ENCODE assay signal across 8 cellular contexts in genomic region chr2:88627055-88627855, GRCh38. TPM values are rescaled to one million over a fixed set of nuclear protein-coding genes. Genes with fewer than 3 reads are reported as not detected.
DNase-seq lines count a peak whose midpoint lies in the region; ATAC-seq and TF ChIP-seq lines count a peak whose summit lies in the region.

TSS of gene EIF2AK3 (minus strand) at chr2:88627464. CDS start at chr2:88627274, 190 bp downstream.

- peak within 1 kb of the TSS; percentile 93 for H3K4me3 ChIP-seq in prostate gland
- peak within 1 kb of the TSS; percentile 92 for H3K4me3 ChIP-seq in urinary bladder (ENCODE audit: low read depth, low read length)

- H3K27ac ChIP-seq in angular gyrus (ENCODE audit: low read depth, low read length) (peak within 1 kb of the TSS; percentile 95), prostate gland (peak within 1 kb of the TSS; percentile 95 to 97), urinary bladder (ENCODE audit: low read depth) (peak within 1 kb of the TSS; percentile 96)

- TF ChIP-seq POLR2A in prostate gland (IDR thresholded peaks at IDR 0.05): peak; percentile 100

- no peaks in the 10 kb centered on the region for H3K27me3 ChIP-seq in prostate gland (replicated peaks; ENCODE audit: insufficient read depth)

- peak in 3 of 4 experiments; percentile 12 to 78 (median 46) for TF ChIP-seq CTCF in prostate gland (IDR thresholded peaks at IDR 0.05)

- H3K9me3 ChIP-seq in prostate gland: no peaks in the 10 kb centered on the region

- intact Hi-C loops in left ventricle myocardium superior (cut with micrococcal nuclease): loop anchor here (2.0 kb wide), 1 partner anchor 64 kb away; the partner anchor contains the start of gene RPIA
- intact Hi-C loops in prostate gland (cut with DNase I): loop anchor here (2.0 to 10.0 kb wide), 2 partner anchors 64 to 2002 kb away; partner anchors contain the start of genes RNF103 and RPIA

- peaks cover 4% of the 10 kb centered on the region for H3K4me1 ChIP-seq in prostate gland (replicated peaks)
- no peaks in the 10 kb centered on the region for H3K4me1 ChIP-seq in urinary bladder (ENCODE audit: insufficient read depth)

- under 1% methylated on average over 63 of the region's 75 CpGs for WGBS in prostate gland
- under 1% methylated on average over 75 of the region's 75 CpGs for WGBS in urinary bladder

- H3K36me3 ChIP-seq in prostate gland: no peaks in the 10 kb centered on the region
- no peaks in the 10 kb centered on the region for H3K36me3 ChIP-seq in urinary bladder (ENCODE audit: insufficient read depth)

- peak; percentile 88 for ATAC-seq in GM18498 (IDR thresholded peaks at IDR 0.05; ENCODE audit: unreplicated experiment)
- peak; percentile 88 for ATAC-seq in HG02938 (IDR thresholded peaks at IDR 0.05; ENCODE audit: unreplicated experiment)
- peak; percentile 95 for ATAC-seq in left ventricle myocardium superior

- DNase-seq in NCI-H187 (lab: John Stamatoyannopoulos, UW) (peak; percentile 95 to 96), T-helper 2 cell (peak; percentile 81 to 100 (median 92)), left ventricle myocardium superior (peak; percentile 98), prostate gland (ENCODE audit: low spot score) (peak; percentile 100)

RNA-seq across cellular contexts. Expression of gene EIF2AK3, which starts in this region (rescaled TPM):
- total RNA-seq in left ventricle myocardium superior (5.2 TPM), prostate gland (10 to 100 TPM; 21.4 to 39.1 TPM), urinary bladder (64.5 TPM)
- 12.5 TPM for polyA plus RNA-seq in urinary bladder

Comparison
In these comparisons a context has a peak if more than half of its experiments do, and no peak if none do; other contexts are left out.
1. Peak in every context shown above with its lines: DNase-seq, ATAC-seq, H3K4me3 ChIP-seq and H3K27ac ChIP-seq.